Comparison of ENCODE assay signal across 8 cellular contexts in the genomic region with DNA sequence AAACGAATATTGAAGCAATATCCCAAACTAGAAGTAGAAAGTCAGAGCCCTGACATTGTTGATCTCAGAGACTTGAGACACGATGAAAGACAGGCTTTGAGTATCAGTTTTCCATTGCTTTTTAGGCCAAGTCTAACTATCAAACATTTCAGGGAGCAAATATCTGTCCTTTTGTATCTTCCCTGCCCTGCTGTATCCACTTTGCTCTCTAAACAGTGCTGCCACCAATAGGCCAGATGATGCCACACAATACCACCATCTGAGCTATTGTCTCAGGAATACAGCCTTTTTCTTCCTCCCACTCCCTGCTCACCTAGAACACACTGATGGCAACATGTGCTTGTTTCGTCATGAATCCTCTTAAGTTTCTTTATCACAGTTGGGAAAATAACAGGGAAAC.
DNase-seq lines count a peak whose midpoint lies in the region; ATAC-seq, FAIRE-seq and TF ChIP-seq lines count a peak whose summit lies in the region.
"Had no signal": no experiment of that assay in that cellular context is flagged by ENCODE, and none has a peak within 500 bp of the region (broad histone marks: within the 10 kb centered on the region; RNA-seq: fewer than 3 reads in every experiment).

No MANE protein-coding gene starts in this region.

- H3K27ac Mint-ChIP-seq in activated naive CD4-positive, alpha-beta T cell treated with anti-CD3 and anti-CD28 coated beads for 36 hours, result no peak overlapping the region

- CTCF ChIA-PET in mammary epithelial cell (lab: Charles Lee; ENCODE audit: low non-redundant PET), result interaction anchor here (0.9 kb wide), 1 partner anchor 14 kb away, joined by 3 read pairs; no protein-coding TSS in a partner anchor
- CTCF ChIA-PET in activated naive CD4-positive, alpha-beta T cell treated with anti-CD3 and anti-CD28 coated beads for 36 hours (lab: Charles Lee), result no interaction called here

- no peaks in the 10 kb centered on the region for H3K9me3 ChIP-seq in mammary epithelial cell (replicated peaks; ENCODE audit: insufficient read depth, low read length)
- H3K9me3 ChIP-seq in psoas muscle, result no peaks in the 10 kb centered on the region

- intact Hi-C loops in mammary epithelial cell (cut with micrococcal nuclease) (loop anchor here (1.0 to 5.0 kb wide), 2 partner anchors 93 to 175 kb away; no protein-coding TSS in a partner anchor), psoas muscle (cut with DNase I) (no loop called here)
- intact Hi-C loops in activated naive CD4-positive, alpha-beta T cell treated with anti-CD3 and anti-CD28 coated beads for 36 hours (cut with micrococcal nuclease), result no loop called here

- H3K27me3 Mint-ChIP-seq in activated naive CD4-positive, alpha-beta T cell treated with anti-CD3 and anti-CD28 coated beads for 36 hours (ENCODE audit: low read depth), result no peaks in the 10 kb centered on the region

- no peaks in the 10 kb centered on the region for H3K4me1 Mint-ChIP-seq in activated naive CD4-positive, alpha-beta T cell treated with anti-CD3 and anti-CD28 coated beads for 36 hours (ENCODE audit: low read depth)

- no peaks in the 10 kb centered on the region for H3K79me2 ChIP-seq in mammary epithelial cell (ENCODE audit: insufficient read depth, low read length)

- H3K4me3 ChIP-seq in mammary epithelial cell (replicated peaks in 1 of 3; ENCODE audit: insufficient read depth in 1 of 3, low read depth in 2 of 3, low read length in 3 of 3), result no peak overlapping the region
- no peak overlapping the region for H3K4me3 ChIP-seq in psoas muscle

- peak; percentile 57 for ATAC-seq in GM18502 (IDR thresholded peaks at IDR 0.05; ENCODE audit: poor library complexity, unreplicated experiment)
- peak in 3 of 4 donors; percentile 58 to 75 (median 59) for ATAC-seq in psoas muscle
- no peak for ATAC-seq in HG02642 (IDR thresholded peaks at IDR 0.05; ENCODE audit: poor library complexity, unreplicated experiment)

- no peak overlapping the region for H3K4me2 ChIP-seq in mammary epithelial cell (ENCODE audit: insufficient read depth, low read depth, low read length)

- H3K9ac ChIP-seq in mammary epithelial cell (ENCODE audit: insufficient read depth, low read length), result no peak overlapping the region

- in situ Hi-C loops in mammary epithelial cell (cut with MboI; ENCODE audit: low sequenced_read_pairs in 2 of 2), result no loop called here

- no TSS peak for BruUV-seq in mammary epithelial cell (replicated peaks; lab: Mats Ljungman, UMichigan)

- H3K27me3 ChIP-seq in mammary epithelial cell (ENCODE audit: insufficient read depth, low read length) (no peaks in the 10 kb centered on the region), psoas muscle (ENCODE audit: insufficient read depth in 3 of 3, low read length in 2 of 3) (no peaks in the 10 kb centered on the region)

- TF ChIP-seq CTCF in mammary epithelial cell (conservative IDR thresholded peaks at IDR 0.05 in 1 of 2, IDR thresholded peaks at IDR 0.05 in 1 of 2; ENCODE audit: extremely low read depth in 1 of 2, insufficient read depth in 1 of 2, low read depth in 1 of 2, low read length in 2 of 2) (peak; percentile 50 to 79), psoas muscle (IDR thresholded peaks at IDR 0.05) (peak; percentile 23)

- no peaks in the 10 kb centered on the region for H3K4me1 ChIP-seq in mammary epithelial cell (ENCODE audit: insufficient read depth, low read length)
- H3K4me1 ChIP-seq in psoas muscle, result peaks cover 21% of the 10 kb centered on the region

- H3K9me3 Mint-ChIP-seq in activated naive CD4-positive, alpha-beta T cell treated with anti-CD3 and anti-CD28 coated beads for 36 hours, result no peaks in the 10 kb centered on the region

- no peaks in the 10 kb centered on the region for H3K36me3 Mint-ChIP-seq in activated naive CD4-positive, alpha-beta T cell treated with anti-CD3 and anti-CD28 coated beads for 36 hours (ENCODE audit: low read depth)

- dilution Hi-C loops in mammary epithelial cell (cut with HindIII; ENCODE audit: low sequenced_read_pairs), result no loop called here

- H2AFZ ChIP-seq in mammary epithelial cell (ENCODE audit: low read depth, low read length), result no peak overlapping the region

- 60% methylated on average over 3 of the region's 3 CpGs for WGBS in mammary epithelial cell (ENCODE audit: low coverage, missing lambda C conversion rate)
- WGBS in psoas muscle, 3 donors, result 61 to 83% (median 68%) methylated on average over 3 of the region's 3 CpGs

- no peaks in the 10 kb centered on the region for H3K36me3 ChIP-seq in mammary epithelial cell (ENCODE audit: insufficient read depth, low read length)
- no peaks in the 10 kb centered on the region for H3K36me3 ChIP-seq in psoas muscle (ENCODE audit: insufficient read depth in 1 of 2, low read depth in 1 of 2)

- no peak overlapping the region for H3K4me3 Mint-ChIP-seq in activated naive CD4-positive, alpha-beta T cell treated with anti-CD3 and anti-CD28 coated beads for 36 hours

- DNase-seq in NCI-H146 treated with DMSO at 0.1 percent for 48 hours (lab: John Stamatoyannopoulos, UW; ENCODE audit: unreplicated experiment), result peak; percentile 73
- peak; percentile 23 for DNase-seq in mammary epithelial cell
- DNase-seq in psoas muscle, result no peak
- no peak for DNase-seq in activated naive CD4-positive, alpha-beta T cell treated with anti-CD3 and anti-CD28 coated beads for 36 hours
- no peak for DNase-seq in HTR-8/SVneo (ENCODE audit: insufficient read length, low spot score)

- H3K27ac ChIP-seq in mammary epithelial cell (ENCODE audit: insufficient read depth, low read depth, low read length), result no peak overlapping the region
- H3K27ac ChIP-seq in psoas muscle, result no peak overlapping the region

- no peak for FAIRE-seq in HTR-8/SVneo (lab: Jason Lieb, UNC)
- FAIRE-seq: TTC549 had no signal

- H4K20me1 ChIP-seq in mammary epithelial cell (ENCODE audit: insufficient read depth, low read length), result no peaks in the 10 kb centered on the region

Comparison
In these comparisons a context has a peak if more than half of its experiments do, and no peak if none do; other contexts are left out.
1. DNase-seq: peak in NCI-H146 treated with DMSO at 0.1 percent for 48 hours (single experiment) and mammary epithelial cell (single experiment); none in psoas muscle (0 of 2), activated naive CD4-positive, alpha-beta T cell treated with anti-CD3 and anti-CD28 coated beads for 36 hours (single experiment) and HTR-8/SVneo (single experiment).